ENCODE assay signal across 1 cellular context in the genomic region with DNA sequence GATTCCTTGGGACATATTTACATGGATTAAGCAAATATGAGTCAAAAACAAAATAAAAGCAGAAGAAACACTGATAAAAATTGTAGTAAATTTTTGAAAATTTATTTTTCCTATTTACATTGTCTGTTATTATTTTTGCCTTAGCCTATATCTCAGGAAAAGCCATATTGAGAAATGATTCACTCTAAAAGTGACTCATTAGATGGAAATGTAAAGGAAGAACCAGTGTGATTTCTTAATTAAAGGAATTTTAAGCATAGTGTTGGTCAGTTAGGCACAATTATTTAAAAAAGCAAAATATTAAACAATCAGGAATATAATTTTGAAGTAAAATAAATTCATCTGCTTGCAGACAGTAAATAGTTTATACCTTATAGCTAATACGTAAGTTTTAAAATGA.
TF ChIP-seq lines count a peak whose summit lies in the region.

No MANE protein-coding gene starts in this region.

TF ChIP-seq in endothelial cell of umbilical vein, 7 proteins besides CTCF, POLR2A, EP300 and RAD21:
- TF ChIP-seq GATA2 (IDR thresholded peaks at IDR 0.05; ENCODE audit: insufficient read depth, insufficient read length, low read depth, low read length) (no peak), FOS (IDR thresholded peaks at IDR 0.05; ENCODE audit: borderline replicate concordance, insufficient read depth, low read length) (peak; percentile 94), JUN (IDR thresholded peaks at IDR 0.05; ENCODE audit: borderline replicate concordance, insufficient read depth, insufficient read length, low read depth) (peak; percentile 84)
